Comparison of ENCODE assay signal across 13 cellular contexts in genomic region chrX:110402091-110402854, GRCh38. TPM values are rescaled to one million over a fixed set of nuclear protein-coding genes. Genes with fewer than 3 reads are reported as not detected.
DNase-seq lines count a peak whose midpoint lies in the region; ATAC-seq and TF ChIP-seq lines count a peak whose summit lies in the region.
"Had no signal": no experiment of that assay in that cellular context is flagged by ENCODE, and none has a peak within 500 bp of the region (broad histone marks: within the 10 kb centered on the region; RNA-seq: fewer than 3 reads in every experiment).

No MANE protein-coding gene starts in this region.

- ATAC-seq in HG03457 (IDR thresholded peaks at IDR 0.05; ENCODE audit: unreplicated experiment) (no peak), HG02981 (IDR thresholded peaks at IDR 0.05; ENCODE audit: unreplicated experiment) (no peak)
- ATAC-seq: activated CD8-positive, alpha-beta T cell treated with anti-CD3 and anti-CD28 coated beads, Interleukin-2, amount 10 ng/mL, durations not matched to agents 7 days and 5 days had no signal

- H3K36me3 Mint-ChIP-seq in nephron progenitor cell (ENCODE audit: low read depth) = no peaks in the 10 kb centered on the region
- H3K36me3 Mint-ChIP-seq in T-helper 2 cell treated with Interferon-gamma antibody and Interleukin-4, amounts not matched to agents 5 μg/mL and 100 μg/mL, for 36 hours (ENCODE audit: low read depth) = no peaks in the 10 kb centered on the region
- H3K36me3 Mint-ChIP-seq: brain; CD4-positive, alpha-beta memory T cell had no signal

- H3K4me3 ChIP-seq in fibroblast of mammary gland (ENCODE audit: control insufficient read depth, low read depth, low read length) = no peak overlapping the region

- TF ChIP-seq CTCF in fibroblast of mammary gland (conservative IDR thresholded peaks at IDR 0.05; ENCODE audit: control insufficient read depth, insufficient read depth, low read depth, low read length) = no peak
- TF ChIP-seq CTCF in nephron progenitor cell (IDR thresholded peaks at IDR 0.05) = no peak

- H3K27me3 Mint-ChIP-seq in nephron progenitor cell (ENCODE audit: low read depth, poor library complexity) = peaks cover 2% of the 10 kb centered on the region
- peaks cover 3% of the 10 kb centered on the region for H3K27me3 Mint-ChIP-seq in T-helper 2 cell treated with Interferon-gamma antibody and Interleukin-4, amounts not matched to agents 5 μg/mL and 100 μg/mL, for 36 hours (ENCODE audit: low read depth)
- H3K27me3 Mint-ChIP-seq: brain had no signal

- peak overlapping the region; percentile 21 for H3K27ac Mint-ChIP-seq in nephron progenitor cell
- H3K27ac Mint-ChIP-seq in T-helper 2 cell treated with Interferon-gamma antibody and Interleukin-4, amounts not matched to agents 5 μg/mL and 100 μg/mL, for 36 hours = no peak overlapping the region
- H3K27ac Mint-ChIP-seq: activated CD8-positive, alpha-beta T cell treated with anti-CD3 and anti-CD28 coated beads, Interleukin-2, amount 10 ng/mL, durations not matched to agents 7 days and 5 days had no signal

- H3K4me1 Mint-ChIP-seq in nephron progenitor cell = peaks cover 5% of the 10 kb centered on the region
- H3K4me1 Mint-ChIP-seq in T-helper 2 cell treated with Interferon-gamma antibody and Interleukin-4, amounts not matched to agents 5 μg/mL and 100 μg/mL, for 36 hours (ENCODE audit: low read depth) = no peaks in the 10 kb centered on the region

- no peak overlapping the region for H3K4me3 Mint-ChIP-seq in nephron progenitor cell
- H3K4me3 Mint-ChIP-seq in T-helper 2 cell treated with Interferon-gamma antibody and Interleukin-4, amounts not matched to agents 5 μg/mL and 100 μg/mL, for 36 hours = no peak overlapping the region
- H3K4me3 Mint-ChIP-seq: activated CD8-positive, alpha-beta T cell treated with anti-CD3 and anti-CD28 coated beads, Interleukin-2, amount 10 ng/mL, durations not matched to agents 7 days and 5 days; brain; CD4-positive, alpha-beta memory T cell had no signal

- no peaks in the 10 kb centered on the region for H3K9me3 Mint-ChIP-seq in nephron progenitor cell
- H3K9me3 Mint-ChIP-seq in T-helper 2 cell treated with Interferon-gamma antibody and Interleukin-4, amounts not matched to agents 5 μg/mL and 100 μg/mL, for 36 hours = no peaks in the 10 kb centered on the region
- H3K9me3 Mint-ChIP-seq: brain; CD4-positive, alpha-beta memory T cell had no signal

- DNase-seq in Daoy (ENCODE audit: low read depth) (peak; percentile 47), RPMI7951 (ENCODE audit: low read depth) (peak; percentile 83), fibroblast of mammary gland (ENCODE audit: low read depth) (peak; percentile 80), nephron progenitor cell (no peak), cerebellum (ENCODE audit: low spot score) (no peak)
- no peak for DNase-seq in T-helper 2 cell treated with Interferon-gamma antibody and Interleukin-4, amounts not matched to agents 5 μg/mL and 100 μg/mL, for 36 hours (ENCODE audit: low spot score)
- DNase-seq: activated CD8-positive, alpha-beta T cell treated with anti-CD3 and anti-CD28 coated beads, Interleukin-2, amount 10 ng/mL, durations not matched to agents 7 days and 5 days; CD4-positive, alpha-beta memory T cell; glutamatergic neuron; NCI-H2171 had no signal

RNA-seq across cellular contexts. Expression of gene RTL9, which starts 43.6 kb away (rescaled TPM):
- total RNA-seq in Daoy (2014; rRNA removed; shearing (Covaris generic)) = not detected in 2 replicates
- 0.24 and 0.39 TPM in 2 replicates for total RNA-seq in RPMI7951 (2014; rRNA removed; shearing (Covaris generic))
- total RNA-seq in cerebellum = 0.82 TPM
- total RNA-seq: activated CD8-positive, alpha-beta T cell treated with anti-CD3 and anti-CD28 coated beads, Interleukin-2, amount 10 ng/mL, durations not matched to agents 7 days and 5 days; CD4-positive, alpha-beta memory T cell had no signal

Comparison
In these comparisons a context has a peak if more than half of its experiments do, and no peak if none do; other contexts are left out.
1. DNase-seq: peak in Daoy (single experiment), RPMI7951 (single experiment) and fibroblast of mammary gland (single experiment); none in nephron progenitor cell (single experiment), cerebellum (single experiment) and T-helper 2 cell treated with Interferon-gamma antibody and Interleukin-4, amounts not matched to agents 5 μg/mL and 100 μg/mL, for 36 hours (single experiment).